1 cellular context compared by ENCODE assay signal in the genomic region with DNA sequence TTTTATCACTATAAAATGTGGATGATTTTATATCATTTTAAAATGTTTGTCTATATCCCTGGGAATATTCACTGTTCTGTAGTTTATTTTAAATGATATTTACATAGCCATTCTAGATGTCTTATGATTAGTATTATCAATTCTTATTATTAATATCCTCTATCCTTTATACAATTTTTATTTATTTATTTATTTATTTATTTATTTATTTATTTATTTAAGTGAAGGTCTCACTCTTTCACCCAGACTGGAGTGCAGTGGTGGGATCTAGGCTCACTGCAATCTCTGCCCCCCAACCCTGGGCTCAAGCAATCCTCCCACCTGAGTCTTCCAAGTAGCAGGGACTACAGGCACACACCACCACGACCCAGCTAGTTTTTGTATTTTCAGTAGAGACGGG.
TF ChIP-seq lines count a peak whose summit lies in the region.

No MANE protein-coding gene starts in this region.

TF ChIP-seq in HEK293, 187 proteins besides CTCF, POLR2A, EP300 and RAD21 (continued from another document and continues in another):
- TF ChIP-seq, protein P1, sequence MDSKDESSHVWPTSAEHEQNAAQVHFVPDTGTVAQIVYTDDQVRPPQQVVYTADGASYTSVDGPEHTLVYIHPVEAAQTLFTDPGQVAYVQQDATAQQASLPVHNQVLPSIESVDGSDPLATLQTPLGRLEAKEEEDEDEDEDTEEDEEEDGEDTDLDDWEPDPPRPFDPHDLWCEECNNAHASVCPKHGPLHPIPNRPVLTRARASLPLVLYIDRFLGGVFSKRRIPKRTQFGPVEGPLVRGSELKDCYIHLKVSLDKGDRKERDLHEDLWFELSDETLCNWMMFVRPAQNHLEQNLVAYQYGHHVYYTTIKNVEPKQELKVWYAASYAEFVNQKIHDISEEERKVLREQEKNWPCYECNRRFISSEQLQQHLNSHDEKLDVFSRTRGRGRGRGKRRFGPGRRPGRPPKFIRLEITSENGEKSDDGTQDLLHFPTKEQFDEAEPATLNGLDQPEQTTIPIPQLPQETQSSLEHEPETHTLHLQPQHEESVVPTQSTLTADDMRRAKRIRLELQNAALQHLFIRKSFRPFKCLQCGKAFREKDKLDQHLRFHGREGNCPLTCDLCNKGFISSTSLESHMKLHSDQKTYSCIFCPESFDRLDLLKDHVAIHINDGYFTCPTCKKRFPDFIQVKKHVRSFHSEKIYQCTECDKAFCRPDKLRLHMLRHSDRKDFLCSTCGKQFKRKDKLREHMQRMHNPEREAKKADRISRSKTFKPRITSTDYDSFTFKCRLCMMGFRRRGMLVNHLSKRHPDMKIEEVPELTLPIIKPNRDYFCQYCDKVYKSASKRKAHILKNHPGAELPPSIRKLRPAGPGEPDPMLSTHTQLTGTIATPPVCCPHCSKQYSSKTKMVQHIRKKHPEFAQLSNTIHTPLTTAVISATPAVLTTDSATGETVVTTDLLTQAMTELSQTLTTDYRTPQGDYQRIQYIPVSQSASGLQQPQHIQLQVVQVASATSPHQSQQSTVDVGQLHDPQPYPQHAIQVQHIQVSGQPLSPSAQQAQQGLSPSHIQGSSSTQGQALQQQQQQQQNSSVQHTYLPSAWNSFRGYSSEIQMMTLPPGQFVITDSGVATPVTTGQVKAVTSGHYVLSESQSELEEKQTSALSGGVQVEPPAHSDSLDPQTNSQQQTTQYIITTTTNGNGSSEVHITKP (tag by site-specific recombination; IDR thresholded peaks at IDR 0.05) = no peak
- TF ChIP-seq, protein P2, sequence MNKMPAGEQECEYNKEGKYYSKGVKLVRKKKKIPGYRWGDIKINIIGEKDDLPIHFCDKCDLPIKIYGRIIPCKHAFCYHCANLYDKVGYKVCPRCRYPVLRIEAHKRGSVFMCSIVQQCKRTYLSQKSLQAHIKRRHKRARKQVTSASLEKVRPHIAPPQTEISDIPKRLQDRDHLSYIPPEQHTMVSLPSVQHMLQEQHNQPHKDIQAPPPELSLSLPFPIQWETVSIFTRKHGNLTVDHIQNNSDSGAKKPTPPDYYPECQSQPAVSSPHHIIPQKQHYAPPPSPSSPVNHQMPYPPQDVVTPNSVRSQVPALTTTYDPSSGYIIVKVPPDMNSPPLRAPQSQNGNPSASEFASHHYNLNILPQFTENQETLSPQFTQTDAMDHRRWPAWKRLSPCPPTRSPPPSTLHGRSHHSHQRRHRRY (tag by site-specific recombination; IDR thresholded peaks at IDR 0.05) = no peak
- TF ChIP-seq ZNF350 (tag by site-specific recombination; IDR thresholded peaks at IDR 0.05) = no peak
- no peak for TF ChIP-seq ZNF133 (tag by site-specific recombination; IDR thresholded peaks at IDR 0.05)
- TF ChIP-seq GLI4 (tag by site-specific recombination; IDR thresholded peaks at IDR 0.05) = no peak
- TF ChIP-seq KLF16 (tag by site-specific recombination; IDR thresholded peaks at IDR 0.05) = no peak
- no peak for TF ChIP-seq KLF9 (tag by site-specific recombination; IDR thresholded peaks at IDR 0.05; ENCODE audit: low read depth)
- no peak for TF ChIP-seq TRIM28 (IDR thresholded peaks at IDR 0.05; ENCODE audit: borderline replicate concordance, low read length)
- TF ChIP-seq ZNF843 (tag by site-specific recombination; IDR thresholded peaks at IDR 0.05) = no peak
- TF ChIP-seq ZNF366 (tag by site-specific recombination; conservative IDR thresholded peaks at IDR 0.05) = no peak
- no peak for TF ChIP-seq ZNF112 (tag by site-specific recombination; IDR thresholded peaks at IDR 0.05)
- TF ChIP-seq, protein P3, sequence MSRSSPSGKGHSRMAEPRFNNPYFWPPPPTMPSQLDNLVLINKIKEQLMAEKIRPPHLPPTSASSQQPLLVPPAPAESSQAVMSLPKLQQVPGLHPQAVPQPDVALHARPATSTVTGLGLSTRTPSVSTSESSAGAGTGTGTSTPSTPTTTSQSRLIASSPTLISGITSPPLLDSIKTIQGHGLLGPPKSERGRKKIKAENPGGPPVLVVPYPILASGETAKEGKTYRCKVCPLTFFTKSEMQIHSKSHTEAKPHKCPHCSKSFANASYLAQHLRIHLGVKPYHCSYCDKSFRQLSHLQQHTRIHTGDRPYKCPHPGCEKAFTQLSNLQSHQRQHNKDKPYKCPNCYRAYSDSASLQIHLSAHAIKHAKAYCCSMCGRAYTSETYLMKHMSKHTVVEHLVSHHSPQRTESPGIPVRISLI (tag by site-specific recombination; IDR thresholded peaks at IDR 0.05) = no peak
- no peak for TF ChIP-seq MZF1 (tag by site-specific recombination; IDR thresholded peaks at IDR 0.05; ENCODE audit: borderline replicate concordance)
- TF ChIP-seq YY1 (tag by site-specific recombination; IDR thresholded peaks at IDR 0.05) = no peak
- TF ChIP-seq ZNF174 (tag by site-specific recombination; IDR thresholded peaks at IDR 0.05) = no peak
- TF ChIP-seq GLI2 (tag by site-specific recombination; IDR thresholded peaks at IDR 0.05; ENCODE audit: borderline replicate concordance, low read depth) = no peak
- TF ChIP-seq ZNF76 (tag by site-specific recombination; IDR thresholded peaks at IDR 0.05; ENCODE audit: borderline replicate concordance, low read depth) = no peak
- TF ChIP-seq, protein P4, sequence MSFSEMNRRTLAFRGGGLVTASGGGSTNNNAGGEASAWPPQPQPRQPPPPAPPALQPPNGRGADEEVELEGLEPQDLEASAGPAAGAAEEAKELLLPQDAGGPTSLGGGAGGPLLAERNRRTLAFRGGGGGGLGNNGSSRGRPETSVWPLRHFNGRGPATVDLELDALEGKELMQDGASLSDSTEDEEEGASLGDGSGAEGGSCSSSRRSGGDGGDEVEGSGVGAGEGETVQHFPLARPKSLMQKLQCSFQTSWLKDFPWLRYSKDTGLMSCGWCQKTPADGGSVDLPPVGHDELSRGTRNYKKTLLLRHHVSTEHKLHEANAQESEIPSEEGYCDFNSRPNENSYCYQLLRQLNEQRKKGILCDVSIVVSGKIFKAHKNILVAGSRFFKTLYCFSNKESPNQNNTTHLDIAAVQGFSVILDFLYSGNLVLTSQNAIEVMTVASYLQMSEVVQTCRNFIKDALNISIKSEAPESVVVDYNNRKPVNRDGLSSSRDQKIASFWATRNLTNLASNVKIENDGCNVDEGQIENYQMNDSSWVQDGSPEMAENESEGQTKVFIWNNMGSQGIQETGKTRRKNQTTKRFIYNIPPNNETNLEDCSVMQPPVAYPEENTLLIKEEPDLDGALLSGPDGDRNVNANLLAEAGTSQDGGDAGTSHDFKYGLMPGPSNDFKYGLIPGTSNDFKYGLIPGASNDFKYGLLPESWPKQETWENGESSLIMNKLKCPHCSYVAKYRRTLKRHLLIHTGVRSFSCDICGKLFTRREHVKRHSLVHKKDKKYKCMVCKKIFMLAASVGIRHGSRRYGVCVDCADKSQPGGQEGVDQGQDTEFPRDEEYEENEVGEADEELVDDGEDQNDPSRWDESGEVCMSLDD (tag by site-specific recombination; IDR thresholded peaks at IDR 0.05) = no peak
- TF ChIP-seq RBAK (tag by site-specific recombination; IDR thresholded peaks at IDR 0.05) = no peak
- TF ChIP-seq, protein P5, sequence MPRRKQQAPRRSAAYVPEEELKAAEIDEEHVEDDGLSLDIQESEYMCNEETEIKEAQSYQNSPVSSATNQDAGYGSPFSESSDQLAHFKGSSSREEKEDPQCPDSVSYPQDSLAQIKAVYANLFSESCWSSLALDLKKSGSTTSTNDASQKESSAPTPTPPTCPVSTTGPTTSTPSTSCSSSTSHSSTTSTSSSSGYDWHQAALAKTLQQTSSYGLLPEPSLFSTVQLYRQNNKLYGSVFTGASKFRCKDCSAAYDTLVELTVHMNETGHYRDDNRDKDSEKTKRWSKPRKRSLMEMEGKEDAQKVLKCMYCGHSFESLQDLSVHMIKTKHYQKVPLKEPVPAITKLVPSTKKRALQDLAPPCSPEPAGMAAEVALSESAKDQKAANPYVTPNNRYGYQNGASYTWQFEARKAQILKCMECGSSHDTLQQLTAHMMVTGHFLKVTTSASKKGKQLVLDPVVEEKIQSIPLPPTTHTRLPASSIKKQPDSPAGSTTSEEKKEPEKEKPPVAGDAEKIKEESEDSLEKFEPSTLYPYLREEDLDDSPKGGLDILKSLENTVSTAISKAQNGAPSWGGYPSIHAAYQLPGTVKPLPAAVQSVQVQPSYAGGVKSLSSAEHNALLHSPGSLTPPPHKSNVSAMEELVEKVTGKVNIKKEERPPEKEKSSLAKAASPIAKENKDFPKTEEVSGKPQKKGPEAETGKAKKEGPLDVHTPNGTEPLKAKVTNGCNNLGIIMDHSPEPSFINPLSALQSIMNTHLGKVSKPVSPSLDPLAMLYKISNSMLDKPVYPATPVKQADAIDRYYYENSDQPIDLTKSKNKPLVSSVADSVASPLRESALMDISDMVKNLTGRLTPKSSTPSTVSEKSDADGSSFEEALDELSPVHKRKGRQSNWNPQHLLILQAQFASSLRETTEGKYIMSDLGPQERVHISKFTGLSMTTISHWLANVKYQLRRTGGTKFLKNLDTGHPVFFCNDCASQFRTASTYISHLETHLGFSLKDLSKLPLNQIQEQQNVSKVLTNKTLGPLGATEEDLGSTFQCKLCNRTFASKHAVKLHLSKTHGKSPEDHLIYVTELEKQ (tag by site-specific recombination; IDR thresholded peaks at IDR 0.05; ENCODE audit: borderline replicate concordance) = no peak
- TF ChIP-seq, protein P6, sequence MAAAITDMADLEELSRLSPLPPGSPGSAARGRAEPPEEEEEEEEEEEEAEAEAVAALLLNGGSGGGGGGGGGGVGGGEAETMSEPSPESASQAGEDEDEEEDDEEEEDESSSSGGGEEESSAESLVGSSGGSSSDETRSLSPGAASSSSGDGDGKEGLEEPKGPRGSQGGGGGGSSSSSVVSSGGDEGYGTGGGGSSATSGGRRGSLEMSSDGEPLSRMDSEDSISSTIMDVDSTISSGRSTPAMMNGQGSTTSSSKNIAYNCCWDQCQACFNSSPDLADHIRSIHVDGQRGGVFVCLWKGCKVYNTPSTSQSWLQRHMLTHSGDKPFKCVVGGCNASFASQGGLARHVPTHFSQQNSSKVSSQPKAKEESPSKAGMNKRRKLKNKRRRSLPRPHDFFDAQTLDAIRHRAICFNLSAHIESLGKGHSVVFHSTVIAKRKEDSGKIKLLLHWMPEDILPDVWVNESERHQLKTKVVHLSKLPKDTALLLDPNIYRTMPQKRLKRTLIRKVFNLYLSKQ (tag by site-specific recombination; IDR thresholded peaks at IDR 0.05; ENCODE audit: borderline replicate concordance) = no peak
- TF ChIP-seq REST (tag by site-specific recombination; IDR thresholded peaks at IDR 0.05) = peak; percentile 58; the same call in 1 of the 2 replicates
- no peak for TF ChIP-seq ZNF596 (tag by site-specific recombination; IDR thresholded peaks at IDR 0.05)
- no peak for TF ChIP-seq ZNF148 (tag by site-specific recombination; IDR thresholded peaks at IDR 0.05; ENCODE audit: borderline replicate concordance)
- TF ChIP-seq ZSCAN23 (tag by site-specific recombination; IDR thresholded peaks at IDR 0.05) = no peak
- no peak for TF ChIP-seq ZNF391 (tag by site-specific recombination; IDR thresholded peaks at IDR 0.05; ENCODE audit: borderline replicate concordance, low read depth)
- no peak for TF ChIP-seq ZNF404 (tag by site-specific recombination; IDR thresholded peaks at IDR 0.05)
- no peak for TF ChIP-seq ZNF211 (tag by site-specific recombination; IDR thresholded peaks at IDR 0.05; ENCODE audit: low read depth)
- no peak for TF ChIP-seq ZNF23 (tag by site-specific recombination; IDR thresholded peaks at IDR 0.05; ENCODE audit: borderline replicate concordance)
- TF ChIP-seq ZNF677 (tag by site-specific recombination; IDR thresholded peaks at IDR 0.05) = no peak
- no peak for TF ChIP-seq ZNF302 (tag by site-specific recombination; IDR thresholded peaks at IDR 0.05; ENCODE audit: low read depth)
- no peak for TF ChIP-seq ZNF146 (tag by site-specific recombination; IDR thresholded peaks at IDR 0.05)
- no peak for TF ChIP-seq SP7 (tag by site-specific recombination; IDR thresholded peaks at IDR 0.05)
- TF ChIP-seq OSR2 (tag by site-specific recombination; IDR thresholded peaks at IDR 0.05) = no peak
